Comparison of ENCODE assay signal across 26 cellular contexts in genomic region chr6:1422290-1422689, GRCh38. TPM values are rescaled to one million over a fixed set of nuclear protein-coding genes. Genes with fewer than 3 reads are reported as not detected.
"Had no signal": no experiment of that assay in that cellular context is flagged by ENCODE, and none has a peak within 500 bp of the region (broad histone marks: within the 10 kb centered on the region; RNA-seq: fewer than 3 reads in every experiment).

No MANE protein-coding gene starts in this region.

- H3K9me3 Mint-ChIP-seq: natural killer cell; stimulated activated naive CD8-positive, alpha-beta T cell treated with anti-CD3 and anti-CD28 coated beads, Interleukin-15, amount 100 ng/mL, for 72 hours had no signal

- H3K4me1 Mint-ChIP-seq: neural crest cell had no signal

- H3K4me3 ChIP-seq: dorsolateral prefrontal cortex, esophagus muscularis mucosa, gastrocnemius medialis, heart right ventricle, spleen, testis, tibial nerve had no signal

- H3K4me3 Mint-ChIP-seq: natural killer cell; neural crest cell; stimulated activated naive B cell treated with anti-CD40 and anti-IgM and Interleukin-4, amounts not matched to agents 10 μg/mL and 1 μg/mL and 100 μg/mL, for 72 hours; stimulated activated naive CD8-positive, alpha-beta T cell treated with anti-CD3 and anti-CD28 coated beads, Interleukin-15, amount 100 ng/mL, for 72 hours had no signal

- H3K27ac ChIP-seq: dorsolateral prefrontal cortex, epithelial cell of prostate, esophagus muscularis mucosa, gastrocnemius medialis, heart right ventricle, spleen, testis, tibial nerve had no signal

- H3K4me1 ChIP-seq: gastrocnemius medialis, heart right ventricle, spleen, testis had no signal

- ATAC-seq: gastrocnemius medialis; heart right ventricle; left lobe of liver; natural killer cell; sciatic nerve; stimulated activated naive B cell treated with anti-CD40 and anti-IgM and Interleukin-4, amounts not matched to agents 10 μg/mL and 1 μg/mL and 100 μg/mL, for 72 hours; stimulated activated naive CD8-positive, alpha-beta T cell treated with anti-CD3 and anti-CD28 coated beads, Interleukin-15, amount 100 ng/mL, for 72 hours had no signal

- DNase-seq: cortex of kidney; dorsolateral prefrontal cortex; effector CD8-positive, alpha-beta T cell; gastrocnemius medialis; heart right ventricle; hypothalamus; kidney glomerular epithelial cell; mammary epithelial cell; natural killer cell; posterior cingulate gyrus; spleen; stimulated activated CD4-positive, alpha-beta T cell treated with anti-CD3 and anti-CD28 coated beads, Interleukin-15, amount 100 ng/mL, for 24 hours; stimulated activated CD4-positive, alpha-beta T cell treated with anti-CD3 and anti-CD28 coated beads, Interleukin-1b, Interleukin-23, amount 100 ng/mL, for 48 hours; stimulated activated CD4-positive, alpha-beta T cell treated with anti-CD3 and anti-CD28 coated beads, Interleukin-4, amount 100 ng/mL, for 4 hours; stimulated activated naive B cell treated with anti-CD40 and anti-IgM and Interleukin-4, amounts not matched to agents 10 μg/mL and 1 μg/mL and 100 μg/mL, for 72 hours; stimulated activated naive CD8-positive, alpha-beta T cell treated with anti-CD3 and anti-CD28 coated beads, Interleukin-15, amount 100 ng/mL, for 72 hours; testis had no signal

- H3K27me3 ChIP-seq: esophagus muscularis mucosa, testis, tibial nerve had no signal

- H3K36me3 ChIP-seq: esophagus muscularis mucosa, gastrocnemius medialis, heart right ventricle, spleen, tibial nerve had no signal

- H3K36me3 Mint-ChIP-seq: natural killer cell; stimulated activated naive B cell treated with anti-CD40 and anti-IgM and Interleukin-4, amounts not matched to agents 10 μg/mL and 1 μg/mL and 100 μg/mL, for 72 hours had no signal

- H3K27ac Mint-ChIP-seq: natural killer cell; stimulated activated naive B cell treated with anti-CD40 and anti-IgM and Interleukin-4, amounts not matched to agents 10 μg/mL and 1 μg/mL and 100 μg/mL, for 72 hours; stimulated activated naive CD8-positive, alpha-beta T cell treated with anti-CD3 and anti-CD28 coated beads, Interleukin-15, amount 100 ng/mL, for 72 hours had no signal

RNA-seq across cellular contexts. Expression of gene FOXF2, which starts 32.9 kb away (rescaled TPM):
- total RNA-seq: fibroblast of villous mesenchyme, left lobe of liver, mammary epithelial cell, myocyte, natural killer cell, neural crest cell, pulmonary artery endothelial cell, spleen had no signal
- polyA plus RNA-seq: spleen had no signal
